ENCODE assay signal across 27 cellular contexts in genomic region chr2:42800461-42800962, GRCh38. TPM values are rescaled to one million over a fixed set of nuclear protein-coding genes. Genes with fewer than 3 reads are reported as not detected.
"Had no signal": no experiment of that assay in that cellular context is flagged by ENCODE, and none has a peak within 500 bp of the region (broad histone marks: within the 10 kb centered on the region; RNA-seq: fewer than 3 reads in every experiment).

No MANE protein-coding gene starts in this region.

- H3K9me3 Mint-ChIP-seq: activated naive CD4-positive, alpha-beta T cell treated with anti-CD3 and anti-CD28 coated beads, Interleukin-2, amount 10 ng/mL, durations not matched to agents 7 days and 5 days; activated naive CD8-positive, alpha-beta T cell treated with anti-CD3 and anti-CD28 coated beads for 36 hours; activated T-helper 17 cell treated with anti-CD3 and anti-CD28 coated beads, Interleukin-2, amount 50 U/mL, for 72 hours; T-helper 1 cell treated with Interleukin-12 subunit alpha and Interleukin-12 subunit beta and Interleukin-4 antibody, amounts not matched to agents 30 μg/mL and 1 μg/mL, for 36 hours had no signal

- DNase-seq: activated CD4-positive, alpha-beta T cell treated with anti-CD3 and anti-CD28 coated beads for 48 hours; activated CD4-positive, alpha-beta T cell treated with anti-CD3 and anti-CD28 coated beads, Interleukin-2, amount 50 U/mL, for 48 hours; activated CD4-positive, CD25-positive, alpha-beta regulatory T cell treated with anti-CD3 and anti-CD28 coated beads, Interleukin-2, amount 50 U/mL, for 72 hours; activated CD8-positive, alpha-beta memory T cell treated with anti-CD3 and anti-CD28 coated beads, Interleukin-2, amount 10 ng/mL, durations not matched to agents 7 days and 5 days; activated gamma-delta T cell treated with Interleukin-2 at 50 U/mL for 16 hours; activated naive CD4-positive, alpha-beta T cell treated with anti-CD3 and anti-CD28 coated beads, Interleukin-2, amount 10 ng/mL, durations not matched to agents 7 days and 5 days; activated naive CD8-positive, alpha-beta T cell treated with anti-CD3 and anti-CD28 coated beads for 36 hours; activated T-cell treated with anti-CD3 and anti-CD28 coated beads, Interleukin-2, amount 50 U/mL, for 48 hours; cerebellar nuclear complex; KG1; NCI-H1092; NCI-H1417; NCI-H1930; NCI-H2171; NCI-H2227 treated with DMSO at 0.1 percent for 48 hours; NCI-H446 treated with DMSO at 0.1 percent for 48 hours; NCI-H526; NCI-H774; OCI-M1; SJCRH30; SK-N-SH had no signal

- H3K4me3 Mint-ChIP-seq: activated CD8-positive, alpha-beta memory T cell treated with anti-CD3 and anti-CD28 coated beads, Interleukin-2, amount 10 ng/mL, durations not matched to agents 7 days and 5 days; activated naive CD4-positive, alpha-beta T cell treated with anti-CD3 and anti-CD28 coated beads, Interleukin-2, amount 10 ng/mL, durations not matched to agents 7 days and 5 days; activated naive CD8-positive, alpha-beta T cell treated with anti-CD3 and anti-CD28 coated beads for 36 hours; activated T-helper 17 cell treated with anti-CD3 and anti-CD28 coated beads, Interleukin-2, amount 50 U/mL, for 72 hours; T-helper 1 cell treated with Interleukin-12 subunit alpha and Interleukin-12 subunit beta and Interleukin-4 antibody, amounts not matched to agents 30 μg/mL and 1 μg/mL, for 36 hours; WTC11 had no signal

- H3K27ac Mint-ChIP-seq: activated CD8-positive, alpha-beta memory T cell treated with anti-CD3 and anti-CD28 coated beads, Interleukin-2, amount 10 ng/mL, durations not matched to agents 7 days and 5 days; activated naive CD4-positive, alpha-beta T cell treated with anti-CD3 and anti-CD28 coated beads, Interleukin-2, amount 10 ng/mL, durations not matched to agents 7 days and 5 days; activated naive CD8-positive, alpha-beta T cell treated with anti-CD3 and anti-CD28 coated beads for 36 hours; activated T-helper 17 cell treated with anti-CD3 and anti-CD28 coated beads, Interleukin-2, amount 50 U/mL, for 72 hours; T-helper 1 cell treated with Interleukin-12 subunit alpha and Interleukin-12 subunit beta and Interleukin-4 antibody, amounts not matched to agents 30 μg/mL and 1 μg/mL, for 36 hours; WTC11 had no signal

- H3K27me3 Mint-ChIP-seq: activated naive CD8-positive, alpha-beta T cell treated with anti-CD3 and anti-CD28 coated beads for 36 hours had no signal

- H3K9me3 ChIP-seq: SK-N-SH had no signal

- H3K4me3 ChIP-seq: SJCRH30 had no signal

- H3K27ac ChIP-seq: RWPE1, SJCRH30 had no signal

- H3K9ac ChIP-seq: SK-N-SH had no signal

- H3K36me3 ChIP-seq: SJCRH30 had no signal

- H3K27me3 ChIP-seq: SJCRH30 had no signal

- H3K4me2 ChIP-seq: SK-N-SH had no signal

- H3K36me3 Mint-ChIP-seq: activated CD8-positive, alpha-beta memory T cell treated with anti-CD3 and anti-CD28 coated beads, Interleukin-2, amount 10 ng/mL, durations not matched to agents 7 days and 5 days; activated naive CD4-positive, alpha-beta T cell treated with anti-CD3 and anti-CD28 coated beads, Interleukin-2, amount 10 ng/mL, durations not matched to agents 7 days and 5 days; activated naive CD8-positive, alpha-beta T cell treated with anti-CD3 and anti-CD28 coated beads for 36 hours had no signal

RNA-seq across cellular contexts. Expression of gene HAAO, which starts 8.1 kb away (rescaled TPM):
- total RNA-seq: LHCN-M2, M059J had no signal
- polyA plus RNA-seq: SK-N-SH had no signal

RNA-seq across cellular contexts. Expression of gene OXER1, which starts 36.6 kb away (rescaled TPM):
- total RNA-seq: M059J had no signal
- polyA plus RNA-seq: SK-N-SH had no signal
